Comparison of ENCODE assay signal across 1 cellular context in the genomic region with DNA sequence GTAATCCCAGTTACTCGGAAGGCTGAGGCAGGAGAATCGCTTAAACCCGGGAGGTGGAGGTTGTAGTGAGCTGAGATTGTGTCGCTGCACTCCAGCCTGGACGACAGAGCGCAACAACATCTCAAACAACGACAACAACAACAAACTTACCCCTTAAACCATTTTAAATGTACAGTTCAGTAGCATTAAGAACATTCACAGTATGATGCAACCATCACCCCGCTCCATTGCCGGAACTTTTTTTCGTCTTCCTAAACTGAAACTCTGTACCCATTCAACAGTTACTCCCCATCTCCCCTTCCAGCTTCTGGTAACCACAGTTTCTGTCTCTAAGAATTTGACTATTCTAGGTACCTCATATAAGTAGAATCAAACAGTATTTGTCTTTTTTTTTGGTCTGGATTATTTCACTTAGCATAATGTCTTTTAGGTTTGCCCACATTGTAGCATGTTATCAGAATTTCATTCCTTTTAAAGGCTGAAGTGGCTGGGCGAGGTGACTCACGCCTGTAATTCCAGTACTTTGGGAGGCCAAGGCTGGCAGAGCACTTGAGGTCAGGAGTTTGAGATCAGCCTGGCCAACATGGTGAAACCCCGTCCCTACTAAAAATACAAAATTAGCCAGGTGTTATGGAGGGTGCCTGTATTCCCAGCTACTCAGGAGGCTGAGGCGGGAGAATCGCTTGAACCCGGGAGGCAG.
TF ChIP-seq lines count a peak whose summit lies in the region.

No MANE protein-coding gene starts in this region.

TF ChIP-seq in GM23338, 12 proteins besides CTCF, POLR2A, EP300 and RAD21 (continued from another document):
- TF ChIP-seq REST (IDR thresholded peaks at IDR 0.05; ENCODE audit: unreplicated experiment) (no peak), STAT1 (IDR thresholded peaks at IDR 0.05; ENCODE audit: unreplicated experiment) (no peak), ZNF331 (CRISPR knock-in tag; IDR thresholded peaks at IDR 0.05; ENCODE audit: low read depth) (no peak), POLR2AphosphoS5 (IDR thresholded peaks at IDR 0.05; ENCODE audit: low read depth) (no peak), CREB1 (CRISPR knock-in tag; IDR thresholded peaks at IDR 0.05; ENCODE audit: low read depth) (no peak), ETS1 (IDR thresholded peaks at IDR 0.05) (no peak), EZH2 (IDR thresholded peaks at IDR 0.05; ENCODE audit: low read depth, unreplicated experiment) (no peak), NANOG (IDR thresholded peaks at IDR 0.05; ENCODE audit: borderline replicate concordance) (no peak)
- TF ChIP-seq, protein P1, sequence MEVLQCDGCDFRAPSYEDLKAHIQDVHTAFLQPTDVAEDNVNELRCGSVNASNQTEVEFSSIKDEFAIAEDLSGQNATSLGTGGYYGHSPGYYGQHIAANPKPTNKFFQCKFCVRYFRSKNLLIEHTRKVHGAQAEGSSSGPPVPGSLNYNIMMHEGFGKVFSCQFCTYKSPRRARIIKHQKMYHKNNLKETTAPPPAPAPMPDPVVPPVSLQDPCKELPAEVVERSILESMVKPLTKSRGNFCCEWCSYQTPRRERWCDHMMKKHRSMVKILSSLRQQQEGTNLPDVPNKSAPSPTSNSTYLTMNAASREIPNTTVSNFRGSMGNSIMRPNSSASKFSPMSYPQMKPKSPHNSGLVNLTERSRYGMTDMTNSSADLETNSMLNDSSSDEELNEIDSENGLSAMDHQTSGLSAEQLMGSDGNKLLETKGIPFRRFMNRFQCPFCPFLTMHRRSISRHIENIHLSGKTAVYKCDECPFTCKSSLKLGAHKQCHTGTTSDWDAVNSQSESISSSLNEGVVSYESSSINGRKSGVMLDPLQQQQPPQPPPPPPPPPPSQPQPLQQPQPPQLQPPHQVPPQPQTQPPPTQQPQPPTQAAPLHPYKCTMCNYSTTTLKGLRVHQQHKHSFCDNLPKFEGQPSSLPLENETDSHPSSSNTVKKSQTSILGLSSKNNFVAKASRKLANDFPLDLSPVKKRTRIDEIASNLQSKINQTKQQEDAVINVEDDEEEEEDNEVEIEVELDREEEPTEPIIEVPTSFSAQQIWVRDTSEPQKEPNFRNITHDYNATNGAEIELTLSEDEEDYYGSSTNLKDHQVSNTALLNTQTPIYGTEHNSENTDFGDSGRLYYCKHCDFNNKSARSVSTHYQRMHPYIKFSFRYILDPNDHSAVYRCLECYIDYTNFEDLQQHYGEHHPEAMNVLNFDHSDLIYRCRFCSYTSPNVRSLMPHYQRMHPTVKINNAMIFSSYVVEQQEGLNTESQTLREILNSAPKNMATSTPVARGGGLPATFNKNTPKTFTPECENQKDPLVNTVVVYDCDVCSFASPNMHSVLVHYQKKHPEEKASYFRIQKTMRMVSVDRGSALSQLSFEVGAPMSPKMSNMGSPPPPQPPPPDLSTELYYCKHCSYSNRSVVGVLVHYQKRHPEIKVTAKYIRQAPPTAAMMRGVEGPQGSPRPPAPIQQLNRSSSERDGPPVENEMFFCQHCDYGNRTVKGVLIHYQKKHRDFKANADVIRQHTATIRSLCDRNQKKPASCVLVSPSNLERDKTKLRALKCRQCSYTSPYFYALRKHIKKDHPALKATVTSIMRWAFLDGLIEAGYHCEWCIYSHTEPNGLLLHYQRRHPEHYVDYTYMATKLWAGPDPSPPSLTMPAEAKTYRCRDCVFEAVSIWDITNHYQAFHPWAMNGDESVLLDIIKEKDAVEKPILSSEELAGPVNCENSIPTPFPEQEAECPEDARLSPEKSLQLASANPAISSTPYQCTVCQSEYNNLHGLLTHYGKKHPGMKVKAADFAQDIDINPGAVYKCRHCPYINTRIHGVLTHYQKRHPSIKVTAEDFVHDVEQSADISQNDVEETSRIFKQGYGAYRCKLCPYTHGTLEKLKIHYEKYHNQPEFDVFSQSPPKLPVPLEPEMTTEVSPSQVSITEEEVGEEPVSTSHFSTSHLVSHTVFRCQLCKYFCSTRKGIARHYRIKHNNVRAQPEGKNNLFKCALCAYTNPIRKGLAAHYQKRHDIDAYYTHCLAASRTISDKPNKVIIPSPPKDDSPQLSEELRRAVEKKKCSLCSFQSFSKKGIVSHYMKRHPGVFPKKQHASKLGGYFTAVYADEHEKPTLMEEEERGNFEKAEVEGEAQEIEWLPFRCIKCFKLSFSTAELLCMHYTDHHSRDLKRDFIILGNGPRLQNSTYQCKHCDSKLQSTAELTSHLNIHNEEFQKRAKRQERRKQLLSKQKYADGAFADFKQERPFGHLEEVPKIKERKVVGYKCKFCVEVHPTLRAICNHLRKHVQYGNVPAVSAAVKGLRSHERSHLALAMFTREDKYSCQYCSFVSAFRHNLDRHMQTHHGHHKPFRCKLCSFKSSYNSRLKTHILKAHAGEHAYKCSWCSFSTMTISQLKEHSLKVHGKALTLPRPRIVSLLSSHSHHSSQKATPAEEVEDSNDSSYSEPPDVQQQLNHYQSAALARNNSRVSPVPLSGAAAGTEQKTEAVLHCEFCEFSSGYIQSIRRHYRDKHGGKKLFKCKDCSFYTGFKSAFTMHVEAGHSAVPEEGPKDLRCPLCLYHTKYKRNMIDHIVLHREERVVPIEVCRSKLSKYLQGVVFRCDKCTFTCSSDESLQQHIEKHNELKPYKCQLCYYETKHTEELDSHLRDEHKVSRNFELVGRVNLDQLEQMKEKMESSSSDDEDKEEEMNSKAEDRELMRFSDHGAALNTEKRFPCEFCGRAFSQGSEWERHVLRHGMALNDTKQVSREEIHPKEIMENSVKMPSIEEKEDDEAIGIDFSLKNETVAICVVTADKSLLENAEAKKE (CRISPR knock-in tag; IDR thresholded peaks at IDR 0.05), result no peak
